In the genomic region with DNA sequence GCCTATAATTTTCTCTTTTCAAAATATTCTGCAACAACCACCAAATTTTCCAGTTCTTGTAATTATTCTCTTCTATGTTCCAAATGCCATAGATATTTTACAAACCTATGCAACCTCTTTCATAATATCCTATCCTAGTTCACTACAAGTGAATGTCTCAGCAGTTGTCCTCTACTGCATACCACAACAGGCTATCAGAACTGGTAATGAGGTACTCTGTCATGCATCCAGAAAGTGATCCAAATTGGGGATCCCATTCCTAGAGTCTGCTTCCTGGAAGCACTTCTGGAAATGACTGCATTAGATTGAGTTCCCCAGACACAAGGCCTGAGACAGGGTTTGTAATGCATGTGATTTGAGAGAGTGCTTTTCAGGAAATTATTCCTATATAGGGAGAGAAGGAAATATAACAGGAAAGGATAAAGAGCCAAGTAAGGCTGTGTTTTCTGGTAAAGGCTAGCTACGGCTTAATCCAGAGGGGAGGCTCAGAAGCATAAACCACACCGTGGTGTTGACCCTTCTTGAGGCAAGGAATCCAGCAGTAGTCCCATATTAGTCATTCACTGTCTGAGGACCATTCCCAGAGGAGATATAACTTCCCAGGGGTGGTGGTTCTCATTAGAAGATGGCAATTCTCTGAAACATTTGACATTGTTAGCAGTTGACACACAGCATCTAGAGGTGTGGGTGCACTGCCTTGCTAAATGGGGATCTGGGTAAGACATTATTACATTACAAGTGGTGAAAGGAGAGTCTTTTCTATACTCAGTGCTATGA, we compare ENCODE assay signal across 27 cellular contexts.
DNase-seq lines count a peak whose midpoint lies in the region; ATAC-seq, FAIRE-seq and TF ChIP-seq lines count a peak whose summit lies in the region.
"Had no signal": no experiment of that assay in that cellular context is flagged by ENCODE, and none has a peak within 500 bp of the region (broad histone marks: within the 10 kb centered on the region; RNA-seq: fewer than 3 reads in every experiment).

No MANE protein-coding gene starts in this region.

- H3K4me1 ChIP-seq in astrocyte (ENCODE audit: insufficient read depth, low read length), result peaks cover 24% of the 10 kb centered on the region
- no peaks in the 10 kb centered on the region for H3K4me1 ChIP-seq in OCI-LY7 (ENCODE audit: insufficient read depth, low read length, poor library complexity, severe bottlenecking)

- peak; percentile 80 for FAIRE-seq in astrocyte (lab: Jason Lieb, UNC)
- FAIRE-seq: GM12891, GM19239 had no signal

- peak; percentile 55 for DNase-seq in EH (ENCODE audit: low read depth)
- no peak for DNase-seq in astrocyte (ENCODE audit: low read depth)
- DNase-seq in fibroblast of peridontal ligament (ENCODE audit: extremely low read depth), result peak; percentile 65
- peak; percentile 61 for DNase-seq in stromal cell of bone marrow (ENCODE audit: low read depth)
- DNase-seq in DMS 273 (lab: John Stamatoyannopoulos, UW; ENCODE audit: unreplicated experiment), result no peak
- DNase-seq in OCI-LY7 (ENCODE audit: low spot score), result no peak
- DNase-seq in left cardiac atrium, result no peak
- DNase-seq: ACHN, COR-L47, DMS153, GF-D8, KG1, NCI-H1105 treated with DMSO at 0.1 percent for 48 hours, NCI-H1694 treated with DMSO at 0.1 percent for 48 hours, NCI-H2107, NCI-H2227 treated with DMSO at 0.1 percent for 48 hours, NCI-H510A treated with DMSO at 0.1 percent for 48 hours, NCI-H82, PC-3, RPMI8226, SHP77 treated with DMSO at 0.1 percent for 48 hours, SK-N-SH had no signal

- no peak overlapping the region for H2AFZ ChIP-seq in astrocyte (ENCODE audit: low read depth, low read length)
- no peak overlapping the region for H2AFZ ChIP-seq in OCI-LY7 (ENCODE audit: low read length)
- H2AFZ ChIP-seq: GM23338 had no signal

- no peaks in the 10 kb centered on the region for H3K36me3 Mint-ChIP-seq in astrocyte (ENCODE audit: low read depth, unreplicated experiment)

- TF ChIP-seq CTCF in astrocyte (IDR thresholded peaks at IDR 0.05; ENCODE audit: insufficient read depth, low read depth, low read length) (no peak), OCI-LY7 (conservative IDR thresholded peaks at IDR 0.05; ENCODE audit: low read length) (no peak)

- no peaks in the 10 kb centered on the region for H3K27me3 ChIP-seq in astrocyte (ENCODE audit: insufficient read depth, low read length)

- H3K4me1 Mint-ChIP-seq in astrocyte (ENCODE audit: low read depth, unreplicated experiment), result peaks cover 25% of the 10 kb centered on the region
- H3K4me1 Mint-ChIP-seq: B cell, GM23338 had no signal

- POLR2A ChIA-PET in OCI-LY7 (lab: Charles Lee), result no interaction called here

- ATAC-seq in left cardiac atrium, result no peak
- ATAC-seq: GM23338, HCT116, PC-3 had no signal

- intact Hi-C loops in OCI-LY7 (cut with micrococcal nuclease; ENCODE audit: unreplicated experiment) (no loop called here), left cardiac atrium (cut with DNase I) (no loop called here)

- H3K79me2 ChIP-seq in astrocyte (ENCODE audit: insufficient read depth, low read length), result no peaks in the 10 kb centered on the region
- H3K79me2 ChIP-seq in OCI-LY7 (ENCODE audit: insufficient read depth, low read depth, low read length), result no peaks in the 10 kb centered on the region

- H3K9me3 ChIP-seq in astrocyte (ENCODE audit: insufficient read depth, low read depth, low read length) (no peaks in the 10 kb centered on the region), OCI-LY7 (ENCODE audit: low read length) (no peaks in the 10 kb centered on the region)
- H3K9me3 ChIP-seq: SK-N-SH had no signal

- CTCF ChIA-PET in OCI-LY7 (lab: Charles Lee; ENCODE audit: unreplicated experiment), result no interaction called here

- H3K36me3 ChIP-seq in astrocyte (ENCODE audit: insufficient read depth, low read length) (no peaks in the 10 kb centered on the region), OCI-LY7 (ENCODE audit: insufficient read depth, low read length) (no peaks in the 10 kb centered on the region)

- H3K27ac Mint-ChIP-seq in astrocyte (ENCODE audit: unreplicated experiment), result no peak overlapping the region
- H3K27ac Mint-ChIP-seq: B cell, GM23338 had no signal

- no peaks in the 10 kb centered on the region for H4K20me1 ChIP-seq in astrocyte (ENCODE audit: insufficient read depth, low read length)
- no peaks in the 10 kb centered on the region for H4K20me1 ChIP-seq in OCI-LY7 (ENCODE audit: insufficient read depth, low read length)

- H3K27me3 Mint-ChIP-seq in astrocyte (ENCODE audit: low read depth, unreplicated experiment), result no peaks in the 10 kb centered on the region

- no peak overlapping the region for H3K4me2 ChIP-seq in astrocyte (ENCODE audit: low read length)
- H3K4me2 ChIP-seq in OCI-LY7 (ENCODE audit: low read length), result no peak overlapping the region
- H3K4me2 ChIP-seq: GM23338, SK-N-SH had no signal

- BruUV-seq in OCI-LY7 (replicated peaks; lab: Mats Ljungman, UMichigan), result no TSS peak

- no peaks in the 10 kb centered on the region for H3K9me2 ChIP-seq in OCI-LY7 (ENCODE audit: insufficient read depth, low read length)
- H3K9me2 ChIP-seq: SK-N-SH had no signal

- H3K4me3 Mint-ChIP-seq in astrocyte (ENCODE audit: unreplicated experiment), result no peak overlapping the region
- H3K4me3 Mint-ChIP-seq: B cell, GM23338 had no signal

- H3K4me3 ChIP-seq in astrocyte (ENCODE audit: insufficient read depth, low read depth, low read length), result no peak overlapping the region
- no peak overlapping the region for H3K4me3 ChIP-seq in OCI-LY7 (ENCODE audit: low read depth, low read length, poor library complexity, severe bottlenecking)
- H3K4me3 ChIP-seq: GM23338 had no signal

- no peak overlapping the region for H3K27ac ChIP-seq in astrocyte (ENCODE audit: low read depth, low read length)
- no peak overlapping the region for H3K27ac ChIP-seq in OCI-LY7 (ENCODE audit: low read depth, low read length, poor library complexity, severe bottlenecking)

- no peak overlapping the region for H3K9ac ChIP-seq in astrocyte (ENCODE audit: low read length)
- H3K9ac ChIP-seq: SK-N-SH had no signal

- peaks cover 3% of the 10 kb centered on the region for H3K9me3 Mint-ChIP-seq in astrocyte (ENCODE audit: unreplicated experiment)
- H3K9me3 Mint-ChIP-seq: GM23338 had no signal

Comparison
In these comparisons a context has a peak if more than half of its experiments do, and no peak if none do; other contexts are left out.
1. DNase-seq: peak in EH (single experiment), fibroblast of peridontal ligament (single experiment) and stromal cell of bone marrow (single experiment); none in astrocyte (single experiment), DMS 273 (single experiment), OCI-LY7 (single experiment) and left cardiac atrium (single experiment).